11 cellular contexts compared by ENCODE assay signal in genomic region chr22:35337932-35338331, GRCh38. TPM values are rescaled to one million over a fixed set of nuclear protein-coding genes. Genes with fewer than 3 reads are reported as not detected.
DNase-seq lines count a peak whose midpoint lies in the region; ATAC-seq and TF ChIP-seq lines count a peak whose summit lies in the region.
"Had no signal": no experiment of that assay in that cellular context is flagged by ENCODE, and none has a peak within 500 bp of the region (broad histone marks: within the 10 kb centered on the region; RNA-seq: fewer than 3 reads in every experiment).

No MANE protein-coding gene starts in this region.

- H3K9me3 ChIP-seq in DND-41 (ENCODE audit: insufficient read depth, low read length, severe bottlenecking), result no peaks in the 10 kb centered on the region

- in situ Hi-C loops in GM13977 (cut with MboI; ENCODE audit: low pct_unique_long_range_greater_than_20kb, low sequenced_read_pairs, unreplicated experiment), result no loop called here

- no peak overlapping the region for H3K4me2 ChIP-seq in DND-41 (ENCODE audit: insufficient read depth, low read length)

- peak; percentile 37 for TF ChIP-seq CTCF in DND-41 (IDR thresholded peaks at IDR 0.05; ENCODE audit: borderline replicate concordance, extremely low read depth, low read length, poor library complexity, severe bottlenecking)
- peak; percentile 27 for TF ChIP-seq CTCF in GM13977 (IDR thresholded peaks at IDR 0.05; ENCODE audit: extremely low read depth, insufficient read depth, missing control alignments)

- H2AFZ ChIP-seq in DND-41 (ENCODE audit: low read depth, low read length), result no peak overlapping the region

- peak; percentile 51; the same call in 2 of the 3 replicates for ATAC-seq in DND-41 (ENCODE audit: insufficient read depth, low read depth)
- peak; percentile 36 for ATAC-seq in left lobe of liver
- ATAC-seq in HG02981 (IDR thresholded peaks at IDR 0.05; ENCODE audit: unreplicated experiment), result no peak
- ATAC-seq in HG03025 (IDR thresholded peaks at IDR 0.05; ENCODE audit: low FRiP score, unreplicated experiment), result no peak

- H3K4me3 Mint-ChIP-seq in T-helper 2 cell treated with Interferon-gamma antibody and Interleukin-4, amounts not matched to agents 5 μg/mL and 100 μg/mL, for 36 hours, result no peak overlapping the region
- no peak overlapping the region for H3K4me3 Mint-ChIP-seq in activated CD4-positive, alpha-beta T cell treated with anti-CD3 and anti-CD28 coated beads, Interleukin-2, amount 10 ng/mL, durations not matched to agents 7 days and 5 days
- H3K4me3 Mint-ChIP-seq: activated naive CD8-positive, alpha-beta T cell treated with anti-CD3 and anti-CD28 coated beads, Interleukin-2, amount 10 ng/mL, durations not matched to agents 7 days and 5 days had no signal

- peaks cover 70% of the 10 kb centered on the region for H3K36me3 ChIP-seq in DND-41 (ENCODE audit: insufficient read depth, low read length)

- CTCF ChIA-PET in activated CD4-positive, alpha-beta T cell treated with anti-CD3 and anti-CD28 coated beads, Interleukin-2, amount 10 ng/mL, durations not matched to agents 7 days and 5 days (lab: Charles Lee), result interaction anchor here (0.9 to 1.5 kb wide), 2 partner anchors 12 to 24 kb away, joined by 3 read pairs; no protein-coding TSS in a partner anchor

- no peaks in the 10 kb centered on the region for H3K27me3 ChIP-seq in DND-41 (ENCODE audit: insufficient read depth, low read length, poor library complexity)

- DNase-seq in DND-41 (peak; percentile 18), GM13977 (ENCODE audit: low spot score) (no peak), left lobe of liver (ENCODE audit: low spot score) (no peak), occipital lobe (lab: John Stamatoyannopoulos, UW) (no peak)
- DNase-seq in T-helper 2 cell treated with Interferon-gamma antibody and Interleukin-4, amounts not matched to agents 5 μg/mL and 100 μg/mL, for 36 hours (ENCODE audit: low spot score), result no peak
- DNase-seq in activated CD4-positive, alpha-beta T cell treated with anti-CD3 and anti-CD28 coated beads, Interleukin-2, amount 10 ng/mL, durations not matched to agents 7 days and 5 days, result no peak
- DNase-seq: activated CD4-positive, alpha-beta T cell treated with anti-CD3 and anti-CD28 coated beads, Interleukin-2, amount 50 U/mL, for 1 hour; activated naive CD8-positive, alpha-beta T cell treated with anti-CD3 and anti-CD28 coated beads, Interleukin-2, amount 10 ng/mL, durations not matched to agents 7 days and 5 days; NCI-H1436 had no signal

- no peaks in the 10 kb centered on the region for H3K4me1 ChIP-seq in DND-41 (ENCODE audit: insufficient read depth, low read length)

- no peak overlapping the region for H3K9ac ChIP-seq in DND-41 (ENCODE audit: low read depth, low read length)

- no peaks in the 10 kb centered on the region for H3K79me2 ChIP-seq in DND-41 (ENCODE audit: insufficient read depth, low read length)

- no peak overlapping the region for H3K4me3 ChIP-seq in DND-41 (ENCODE audit: low read depth in 1 of 2, low read length in 2 of 2)

- peaks cover 16% of the 10 kb centered on the region for H3K36me3 Mint-ChIP-seq in T-helper 2 cell treated with Interferon-gamma antibody and Interleukin-4, amounts not matched to agents 5 μg/mL and 100 μg/mL, for 36 hours (ENCODE audit: low read depth)
- H3K36me3 Mint-ChIP-seq in activated CD4-positive, alpha-beta T cell treated with anti-CD3 and anti-CD28 coated beads, Interleukin-2, amount 10 ng/mL, durations not matched to agents 7 days and 5 days (ENCODE audit: low read depth), result peaks cover 11% of the 10 kb centered on the region

- H3K9me3 Mint-ChIP-seq in T-helper 2 cell treated with Interferon-gamma antibody and Interleukin-4, amounts not matched to agents 5 μg/mL and 100 μg/mL, for 36 hours, result no peaks in the 10 kb centered on the region
- H3K9me3 Mint-ChIP-seq in activated CD4-positive, alpha-beta T cell treated with anti-CD3 and anti-CD28 coated beads, Interleukin-2, amount 10 ng/mL, durations not matched to agents 7 days and 5 days, result no peaks in the 10 kb centered on the region
- H3K9me3 Mint-ChIP-seq: activated naive CD8-positive, alpha-beta T cell treated with anti-CD3 and anti-CD28 coated beads, Interleukin-2, amount 10 ng/mL, durations not matched to agents 7 days and 5 days had no signal

- peaks cover 3% of the 10 kb centered on the region; the same call in 1 of the 2 replicates for H4K20me1 ChIP-seq in DND-41 (ENCODE audit: insufficient read depth, low read length)

- POLR2A ChIA-PET in activated CD4-positive, alpha-beta T cell treated with anti-CD3 and anti-CD28 coated beads, Interleukin-2, amount 10 ng/mL, durations not matched to agents 7 days and 5 days (lab: Charles Lee), result no interaction called here

- H3K27me3 Mint-ChIP-seq in T-helper 2 cell treated with Interferon-gamma antibody and Interleukin-4, amounts not matched to agents 5 μg/mL and 100 μg/mL, for 36 hours (ENCODE audit: low read depth), result no peaks in the 10 kb centered on the region
- H3K27me3 Mint-ChIP-seq in activated CD4-positive, alpha-beta T cell treated with anti-CD3 and anti-CD28 coated beads, Interleukin-2, amount 10 ng/mL, durations not matched to agents 7 days and 5 days, result no peaks in the 10 kb centered on the region
- H3K27me3 Mint-ChIP-seq: activated naive CD8-positive, alpha-beta T cell treated with anti-CD3 and anti-CD28 coated beads, Interleukin-2, amount 10 ng/mL, durations not matched to agents 7 days and 5 days had no signal

- H3K27ac Mint-ChIP-seq in T-helper 2 cell treated with Interferon-gamma antibody and Interleukin-4, amounts not matched to agents 5 μg/mL and 100 μg/mL, for 36 hours, result peak overlapping the region; percentile 49
- no peak overlapping the region for H3K27ac Mint-ChIP-seq in activated CD4-positive, alpha-beta T cell treated with anti-CD3 and anti-CD28 coated beads, Interleukin-2, amount 10 ng/mL, durations not matched to agents 7 days and 5 days
- H3K27ac Mint-ChIP-seq: activated naive CD8-positive, alpha-beta T cell treated with anti-CD3 and anti-CD28 coated beads, Interleukin-2, amount 10 ng/mL, durations not matched to agents 7 days and 5 days had no signal

- peaks cover 25% of the 10 kb centered on the region for H3K4me1 Mint-ChIP-seq in T-helper 2 cell treated with Interferon-gamma antibody and Interleukin-4, amounts not matched to agents 5 μg/mL and 100 μg/mL, for 36 hours (ENCODE audit: low read depth)
- peaks cover 26% of the 10 kb centered on the region for H3K4me1 Mint-ChIP-seq in activated CD4-positive, alpha-beta T cell treated with anti-CD3 and anti-CD28 coated beads, Interleukin-2, amount 10 ng/mL, durations not matched to agents 7 days and 5 days

- no peak overlapping the region for H3K27ac ChIP-seq in DND-41 (ENCODE audit: low read length)

RNA-seq across cellular contexts. Expression of gene TOM1, which starts 38.2 kb away (rescaled TPM):
- total RNA-seq in left lobe of liver, result 49.1 TPM
- total RNA-seq in occipital lobe, result 7.2 TPM
- total RNA-seq in activated CD4-positive, alpha-beta T cell treated with anti-CD3 and anti-CD28 coated beads, Interleukin-2, amount 10 ng/mL, durations not matched to agents 7 days and 5 days, result 10 to 100 TPM; 30.0 to 37.8 TPM

RNA-seq across cellular contexts. Expression of gene HMOX1, which starts 43.0 kb away (rescaled TPM):
- total RNA-seq in left lobe of liver (35.9 TPM), occipital lobe (1.9 TPM)
- under 1 TPM; 0.31 to 0.32 TPM for total RNA-seq in activated CD4-positive, alpha-beta T cell treated with anti-CD3 and anti-CD28 coated beads, Interleukin-2, amount 10 ng/mL, durations not matched to agents 7 days and 5 days

Comparison
In these comparisons a context has a peak if more than half of its experiments do, and no peak if none do; other contexts are left out.
1. ATAC-seq: peak in DND-41 (single experiment) and left lobe of liver (single experiment); none in HG02981 (single experiment) and HG03025 (single experiment).
2. RNA of gene HMOX1, which starts 43.0 kb away (total RNA-seq): 35.9 TPM in left lobe of liver (single experiment); 1.9 TPM in occipital lobe (single experiment) and 0.31 to 0.32 TPM in activated CD4-positive, alpha-beta T cell treated with anti-CD3 and anti-CD28 coated beads, Interleukin-2, amount 10 ng/mL, durations not matched to agents 7 days and 5 days; every median in the first group is over 10 times any median in the second.